ENCODE assay signal across 14 cellular contexts in genomic region chr9:71302776-71303175, GRCh38.
DNase-seq lines count a peak whose midpoint lies in the region; ATAC-seq, FAIRE-seq and TF ChIP-seq lines count a peak whose summit lies in the region.
"Had no signal": no experiment of that assay in that cellular context is flagged by ENCODE, and none has a peak within 500 bp of the region (broad histone marks: within the 10 kb centered on the region; RNA-seq: fewer than 3 reads in every experiment).

No MANE protein-coding gene starts in this region.

- intact Hi-C loops in PC-3 (cut with micrococcal nuclease) = no loop called here

- no peaks in the 10 kb centered on the region for H3K4me1 ChIP-seq in PC-3 (ENCODE audit: insufficient read depth, low read length)
- H3K4me1 ChIP-seq: foreskin keratinocyte, stomach had no signal

- no peak overlapping the region for H2AFZ ChIP-seq in PC-3 (ENCODE audit: low read length)

- no peaks in the 10 kb centered on the region for H3F3A ChIP-seq in PC-3 (ENCODE audit: low read length, unreplicated experiment)

- H3K27ac ChIP-seq in PC-3 (ENCODE audit: low read length) (no peak overlapping the region), RWPE1 (no peak overlapping the region)
- H3K27ac ChIP-seq: C4-2B, foreskin keratinocyte, stomach, VCaP had no signal

- H3K36me3 ChIP-seq in PC-3 (ENCODE audit: low read depth, low read length) = no peaks in the 10 kb centered on the region
- H3K36me3 ChIP-seq: stomach had no signal

- H3K4me3 ChIP-seq in PC-3 (ENCODE audit: low read length) = no peak overlapping the region
- H3K4me3 ChIP-seq: stomach had no signal

- no peaks in the 10 kb centered on the region for H3K9me2 ChIP-seq in PC-3 (replicated peaks; ENCODE audit: low read length)

- no peaks in the 10 kb centered on the region for H3K79me2 ChIP-seq in PC-3 (ENCODE audit: low read length)

- POLR2A ChIA-PET in PC-3 (lab: Charles Lee; ENCODE audit: unreplicated experiment) = no interaction called here
- POLR2A ChIA-PET in RWPE1 (lab: Yijun Ruan, JAX; ENCODE audit: low non-redundant PET) = no interaction called here

- peak; percentile 73 for ATAC-seq in GM21447 (IDR thresholded peaks at IDR 0.05; ENCODE audit: unreplicated experiment)
- ATAC-seq in HG03066 (IDR thresholded peaks at IDR 0.05; ENCODE audit: low read depth, unreplicated experiment) = peak; percentile 74
- ATAC-seq in PC-3 = no peak
- no peak for ATAC-seq in HG03342 (IDR thresholded peaks at IDR 0.05; ENCODE audit: unreplicated experiment)

- FAIRE-seq in GM18507 (lab: Jason Lieb, UNC) = peak; percentile 56

- CTCF ChIA-PET in PC-3 (lab: Charles Lee) (no interaction called here), RWPE1 (lab: Yijun Ruan, JAX) (interaction anchor here (0.5 to 2.0 kb wide), 2 partner anchors 17 to 421 kb away, joined by 5 to 9 read pairs; no protein-coding TSS in a partner anchor)

- no peak overlapping the region for H3K4me2 ChIP-seq in PC-3 (ENCODE audit: low read length)

- no peaks in the 10 kb centered on the region for H4K20me1 ChIP-seq in PC-3 (ENCODE audit: low read length)

- no peak for DNase-seq in GM18507 (ENCODE audit: extremely low spot score, insufficient read length, low read depth)
- peak; percentile 68 for DNase-seq in fibroblast of peridontal ligament (ENCODE audit: extremely low read depth)
- no peak for DNase-seq in PC-3
- no peak for DNase-seq in RWPE1 (ENCODE audit: low spot score)
- no peak for DNase-seq in NCI-H1436 (lab: John Stamatoyannopoulos, UW)
- DNase-seq: activated naive CD4-positive, alpha-beta T cell; mesendoderm; stomach had no signal

- no TSS peak for BruUV-seq in PC-3 (replicated peaks; lab: Mats Ljungman, UMichigan)

- TF ChIP-seq CTCF in PC-3 (conservative IDR thresholded peaks at IDR 0.05; ENCODE audit: low read depth, low read length) = no peak
- no peak for TF ChIP-seq CTCF in RWPE1 (conservative IDR thresholded peaks at IDR 0.05; ENCODE audit: low read depth)

- peaks cover 7% of the 10 kb centered on the region; the same call in 1 of the 2 replicates for H3K27me3 ChIP-seq in PC-3 (ENCODE audit: low read length)
- H3K27me3 ChIP-seq: foreskin keratinocyte, stomach had no signal

- no peak overlapping the region for H3K9ac ChIP-seq in PC-3 (ENCODE audit: low read length)

- H3K9me3 ChIP-seq in PC-3 (ENCODE audit: low read length) = no peaks in the 10 kb centered on the region
- H3K9me3 ChIP-seq: stomach had no signal

Comparison
In these comparisons a context has a peak if more than half of its experiments do, and no peak if none do; other contexts are left out.
1. ATAC-seq: peak in GM21447 (single experiment) and HG03066 (single experiment); none in PC-3 (single experiment) and HG03342 (single experiment).